Comparison of ENCODE assay signal across 20 cellular contexts in the genomic region with DNA sequence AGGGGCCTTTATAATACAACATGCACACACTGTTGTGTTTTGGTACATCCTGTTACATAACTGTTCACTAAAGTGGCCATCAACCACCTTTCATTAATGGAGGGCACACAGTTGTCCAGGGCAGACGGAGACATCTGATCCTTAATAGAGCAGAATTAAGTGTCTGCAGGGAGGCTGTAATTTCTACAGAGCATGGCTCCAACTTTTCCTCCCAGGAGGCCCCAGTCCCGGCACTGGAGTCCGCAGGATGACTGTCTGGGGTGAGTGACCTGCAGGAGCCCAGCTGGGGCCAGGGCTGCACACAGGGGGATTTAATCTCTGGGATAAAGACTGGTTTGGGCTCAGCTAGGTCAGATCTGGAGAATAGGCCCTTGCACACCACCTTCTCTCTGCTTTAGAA.
A peak's percentile ranks its signal among the peaks of the same experiment; 100 is the strongest.
DNase-seq lines count a peak whose midpoint lies in the region; ATAC-seq and TF ChIP-seq lines count a peak whose summit lies in the region.
"Had no signal": no experiment of that assay in that cellular context is flagged by ENCODE, and none has a peak within 500 bp of the region (broad histone marks: within the 10 kb centered on the region; RNA-seq: fewer than 3 reads in every experiment).

No MANE protein-coding gene starts in this region.

- no peak for DNase-seq in right cardiac atrium
- DNase-seq in sigmoid colon = no peak
- DNase-seq in ureter (ENCODE audit: low spot score) = no peak
- no peak for DNase-seq in posterior cingulate gyrus
- no peak for DNase-seq in activated CD4-positive, alpha-beta T cell treated with anti-CD3 and anti-CD28 coated beads for 1 hour
- DNase-seq: activated CD8-positive, alpha-beta memory T cell treated with anti-CD3 and anti-CD28 coated beads, Interleukin-2, amount 50 U/mL, for 4 hours; activated naive CD4-positive, alpha-beta T cell treated with anti-CD3 and anti-CD28 coated beads for 36 hours; effector CD4-positive, alpha-beta T cell; foreskin fibroblast; KG1; midbrain; NCI-H1436; NCI-H524 treated with DMSO at 0.1 percent for 48 hours; stimulated activated naive B cell treated with anti-CD40 and anti-IgM and Interleukin-4, amounts not matched to agents 10 μg/mL and 1 μg/mL and 100 μg/mL, for 72 hours; T-helper 17 cell had no signal

- TF ChIP-seq CTCF in C4-2B (conservative IDR thresholded peaks at IDR 0.05) (no peak), VCaP (conservative IDR thresholded peaks at IDR 0.05) (no peak), sigmoid colon (IDR thresholded peaks at IDR 0.05) (no peak)

- peaks cover 31% of the 10 kb centered on the region for H3K4me1 ChIP-seq in right cardiac atrium (ENCODE audit: control insufficient read depth, insufficient read depth, low read length)
- H3K4me1 ChIP-seq in sigmoid colon = peaks cover 0 to 69% (median 66%) of the 10 kb centered on the region in 4 donors

- H3K27ac ChIP-seq in C4-2B = peak overlapping the region; percentile 80
- H3K27ac ChIP-seq in VCaP = peak overlapping the region; percentile 99
- peak overlapping the region; percentile 29 for H3K27ac ChIP-seq in right cardiac atrium (ENCODE audit: low read length)
- peak overlapping the region; percentile 77 to 90 (median 81) for H3K27ac ChIP-seq in sigmoid colon

- ATAC-seq in right cardiac atrium (peak in 1 of 2 donors; percentile 22), HG03159 (IDR thresholded peaks at IDR 0.05; ENCODE audit: unreplicated experiment) (no peak)
- ATAC-seq: activated CD4-positive, CD25-positive, alpha-beta regulatory T cell treated with anti-CD3 and anti-CD28 coated beads, Interleukin-2, amount 50 U/mL, for 24 hours; stimulated activated naive B cell treated with anti-CD40 and anti-IgM and Interleukin-4, amounts not matched to agents 10 μg/mL and 1 μg/mL and 100 μg/mL, for 72 hours; T-helper 17 cell had no signal

- H3K9me3 ChIP-seq in right cardiac atrium (ENCODE audit: control insufficient read depth, low read length) (no peaks in the 10 kb centered on the region), sigmoid colon (no peaks in the 10 kb centered on the region)
- H3K9me3 ChIP-seq: HAP-1 had no signal

- intact Hi-C loops in right cardiac atrium (cut with DNase I) (no loop called here), sigmoid colon (cut with DNase I) (no loop called here), posterior cingulate gyrus (cut with DNase I) (no loop called here)

- H3K4me3 ChIP-seq in right cardiac atrium (ENCODE audit: low read length) (no peak overlapping the region), sigmoid colon (no peak overlapping the region)
- H3K4me3 ChIP-seq: HAP-1 had no signal

- H3K36me3 ChIP-seq in sigmoid colon = no peaks in the 10 kb centered on the region
- H3K36me3 ChIP-seq: HAP-1 had no signal

- WGBS in right cardiac atrium = 48% methylated on average over 3 of the region's 3 CpGs
- WGBS in sigmoid colon, 2 donors = 87 to 94% methylated on average over 3 of the region's 3 CpGs

- no peak for TF ChIP-seq EP300 in sigmoid colon (IDR thresholded peaks at IDR 0.05)

- H3K27me3 ChIP-seq in right cardiac atrium (ENCODE audit: control insufficient read depth, insufficient read depth) (no peaks in the 10 kb centered on the region), sigmoid colon (no peaks in the 10 kb centered on the region)

- no peak for TF ChIP-seq POLR2A in sigmoid colon (IDR thresholded peaks at IDR 0.05)

Comparison
In these comparisons a context has a peak if more than half of its experiments do, and no peak if none do; other contexts are left out.
1. H3K27ac ChIP-seq: peak in every context shown above with its lines; median percentile 99 in VCaP; 81 in sigmoid colon; 80 in C4-2B; 29 in right cardiac atrium.